In the genomic region with DNA sequence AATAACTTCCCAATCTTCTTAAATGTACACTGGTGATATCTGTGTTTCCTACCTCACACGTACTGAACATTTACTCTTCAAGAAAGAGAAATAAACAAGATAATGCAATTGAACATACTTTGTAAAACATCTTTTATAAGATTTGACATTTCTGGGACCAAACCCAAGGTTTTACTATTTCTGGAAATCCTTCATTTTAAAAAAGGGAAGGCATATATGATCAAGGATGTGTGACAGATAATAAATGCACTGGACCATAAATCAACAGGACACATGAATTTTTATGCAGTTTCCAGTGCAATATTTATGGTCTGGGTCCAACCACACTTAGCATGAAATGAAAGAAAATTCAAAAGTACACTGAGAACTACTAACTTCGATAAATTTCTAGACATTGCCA, we compare ENCODE assay signal across 34 cellular contexts.
"Had no signal": no experiment of that assay in that cellular context is flagged by ENCODE, and none has a peak within 500 bp of the region (broad histone marks: within the 10 kb centered on the region; RNA-seq: fewer than 3 reads in every experiment).

No MANE protein-coding gene starts in this region.

- H3K4me3 ChIP-seq: adrenal gland, ascending aorta, body of pancreas, breast epithelium, cardiac muscle cell had no signal

- H3K4me1 ChIP-seq: adrenal gland, ascending aorta, body of pancreas, breast epithelium had no signal

- H3K9me3 ChIP-seq: adrenal gland, ascending aorta, body of pancreas, breast epithelium had no signal

- H3K27ac ChIP-seq: adrenal gland, ascending aorta, body of pancreas, brain microvascular endothelial cell, breast epithelium, cardiac muscle cell had no signal

- H3K27me3 ChIP-seq: adrenal gland, ascending aorta, body of pancreas, brain microvascular endothelial cell, breast epithelium had no signal

- FAIRE-seq: astrocyte, bronchial epithelial cell had no signal

- H3K36me3 ChIP-seq: adrenal gland, ascending aorta, brain microvascular endothelial cell, breast epithelium, cardiac muscle cell had no signal

- DNase-seq: activated effector memory CD4-positive, alpha-beta T cell treated with anti-CD3 and anti-CD28 coated beads, Interleukin-2, amount 50 U/mL, for 16 hours; activated effector memory CD4-positive, alpha-beta T cell treated with Interleukin-2 at 50 U/mL for 16 hours; activated gamma-delta T cell; activated gamma-delta T cell treated with Interleukin-2 at 50 U/mL for 16 hours; activated naive CD4-positive, alpha-beta T cell; activated naive CD4-positive, alpha-beta T cell treated with anti-CD3 and anti-CD28 coated beads for 36 hours; activated naive CD4-positive, alpha-beta T cell treated with anti-CD3 and anti-CD28 coated beads, Interleukin-2, amount 10 ng/mL, durations not matched to agents 7 days and 5 days; activated naive CD4-positive, alpha-beta T cell treated with anti-CD3 and anti-CD28 coated beads, Interleukin-2, amount 50 U/mL, for 16 hours; activated naive CD4-positive, alpha-beta T cell treated with Interleukin-2 at 50 U/mL for 16 hours; activated naive CD8-positive, alpha-beta T cell treated with anti-CD3 and anti-CD28 coated beads for 36 hours; activated naive CD8-positive, alpha-beta T cell treated with anti-CD3 and anti-CD28 coated beads, Interleukin-2, amount 10 ng/mL, durations not matched to agents 7 days and 5 days; activated naive CD8-positive, alpha-beta T cell treated with anti-CD3 and anti-CD28 coated beads, Interleukin-2, amount 50 U/mL, for 24 hours; activated T-cell treated with anti-CD3 and anti-CD28 coated beads, Interleukin-2, amount 50 U/mL, for 1 hour; activated T-cell treated with anti-CD3 and anti-CD28 coated beads, Interleukin-2, amount 50 U/mL, for 24 hours; activated T-cell treated with anti-CD3 and anti-CD28 coated beads, Interleukin-2, amount 50 U/mL, for 4 hours; activated T-cell treated with anti-CD3 and anti-CD28 coated beads, Interleukin-2, amount 50 U/mL, for 48 hours; activated T-cell treated with anti-CD3 and anti-CD28 coated beads, Interleukin-2, amount 50 U/mL, for 72 hours; adrenal gland; amniotic stem cell; amygdala; anterior cingulate cortex; aorta; body of pancreas; brain microvascular endothelial cell; caudate nucleus; central memory CD4-positive, alpha-beta T cell; cerebellar nuclear complex had no signal

- ATAC-seq: activated naive CD4-positive, alpha-beta T cell treated with anti-CD3 and anti-CD28 coated beads, Interleukin-2, amount 50 U/mL, for 72 hours; activated naive CD8-positive, alpha-beta T cell treated with anti-CD3 and anti-CD28 coated beads, Interleukin-2, amount 50 U/mL, for 24 hours; activated T-cell treated with anti-CD3 and anti-CD28 coated beads, Interleukin-2, amount 50 U/mL, for 4 hours; activated T-cell treated with anti-CD3 and anti-CD28 coated beads, Interleukin-2, amount 50 U/mL, for 72 hours; activated T-helper 17 cell treated with anti-CD3 and anti-CD28 coated beads, Interleukin-2, amount 50 U/mL, for 72 hours; body of pancreas had no signal
